In the genomic region with DNA sequence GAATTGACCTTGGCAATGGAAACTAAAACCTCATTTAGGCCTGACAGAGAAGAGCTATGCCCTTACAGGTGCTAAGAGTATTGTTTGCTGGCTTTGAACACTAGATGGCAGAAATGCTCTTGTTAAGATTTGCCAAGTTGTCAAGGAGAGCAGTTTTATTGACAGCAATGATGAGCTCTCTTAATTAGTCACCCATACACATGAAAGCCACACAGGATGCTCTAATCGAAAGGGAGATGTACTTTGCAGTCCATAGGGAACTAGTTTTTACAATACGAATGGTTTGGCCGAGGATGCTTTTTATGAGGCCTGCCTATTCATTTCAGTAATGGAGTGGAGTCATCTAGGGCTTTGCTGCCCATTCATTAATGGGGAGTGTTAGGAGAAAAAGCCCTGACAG, we compare ENCODE assay signal across 8 cellular contexts. TPM values are rescaled to one million over a fixed set of nuclear protein-coding genes. Genes with fewer than 3 reads are reported as not detected.
DNase-seq lines count a peak whose midpoint lies in the region; ATAC-seq, FAIRE-seq and TF ChIP-seq lines count a peak whose summit lies in the region.

No MANE protein-coding gene starts in this region.

- SMC1A ChIA-PET in GM12878 (lab: Charles Lee; ENCODE audit: uncharacterized antibody, unreplicated experiment): interaction anchor here (0.7 to 3.0 kb wide), 9 partner anchors 10 to 476 kb away, joined by 3 to 14 read pairs (median 4); no protein-coding TSS in a partner anchor

- in situ Hi-C loops in GM12878 (cut with MboI): no loop called here

- H3K27me3 ChIP-seq in GM12878 (replicated peaks in 1 of 2; ENCODE audit: control insufficient read depth in 2 of 2, insufficient read depth in 2 of 2, low read length in 1 of 2) (no peaks in the 10 kb centered on the region; a peak in 1 of 4 replicates), aorta (ENCODE audit: control insufficient read depth in 1 of 2, insufficient read depth in 2 of 2, low read length in 1 of 2) (no peaks in the 10 kb centered on the region), esophagus muscularis mucosa (no peaks in the 10 kb centered on the region)

- CTCF ChIA-PET in GM12878 (lab: Yijun Ruan, JAX): interaction anchor here (0.6 to 2.0 kb wide), 25 partner anchors 8 to 1376 kb away, joined by 3 to 13 read pairs (median 4); no protein-coding TSS in a partner anchor

- no peak overlapping the region for H3K9ac ChIP-seq in GM12878 (ENCODE audit: control insufficient read depth, insufficient read depth, low read length)

- POLR2A ChIA-PET in GM12878 (lab: Charles Lee): no interaction called here

- H3K27ac ChIP-seq in GM12878 (ENCODE audit: control insufficient read depth, insufficient read depth) (no peak overlapping the region), aorta (ENCODE audit: low read depth in 1 of 2, low read length in 2 of 2) (no peak overlapping the region), esophagus muscularis mucosa (replicated peaks in 1 of 4) (no peak overlapping the region)

- H3K36me3 ChIP-seq in GM12878 (ENCODE audit: control insufficient read depth in 2 of 2, insufficient read depth in 2 of 2, low read length in 1 of 2): no peaks in the 10 kb centered on the region
- no peaks in the 10 kb centered on the region for H3K36me3 ChIP-seq in aorta (ENCODE audit: control insufficient read depth in 1 of 2, insufficient read depth in 2 of 2, low read length in 1 of 2)
- no peaks in the 10 kb centered on the region for H3K36me3 ChIP-seq in esophagus muscularis mucosa

- no peaks in the 10 kb centered on the region for H4K20me1 ChIP-seq in GM12878 (ENCODE audit: control insufficient read depth, insufficient read depth)

- TF ChIP-seq POLR2A in GM12878 (IDR thresholded peaks at IDR 0.05; ENCODE audit: low read depth, low read length) (no peak), esophagus muscularis mucosa (IDR thresholded peaks at IDR 0.05; ENCODE audit: low read depth) (no peak)

- WGBS in GM12878 (ENCODE audit: insufficient coverage, insufficient replicate concordance, low lambda C conversion rate, missing lambda C conversion rate): 0% methylated on average over 3 of the region's 3 CpGs
- 58% methylated on average over 3 of the region's 3 CpGs for WGBS in aorta, 2 donors
- WGBS in esophagus muscularis mucosa: 57% methylated on average over 3 of the region's 3 CpGs

- H3K4me3 ChIP-seq in GM12878: no peak overlapping the region
- no peak overlapping the region for H3K4me3 ChIP-seq in aorta (ENCODE audit: low read length in 2 of 2)
- H3K4me3 ChIP-seq in esophagus muscularis mucosa: no peak overlapping the region

- DNase-seq in Ammon's horn (ENCODE audit: low spot score): peak; percentile 37
- DNase-seq in NCI-H1092 (lab: John Stamatoyannopoulos, UW): peak; percentile 4
- DNase-seq in GM12878 (ENCODE audit: low read depth, low spot score): peak; percentile 37
- DNase-seq in lung microvascular endothelial cell (ENCODE audit: low read depth in 2 of 2): peak; percentile 42 to 51
- no peak for DNase-seq in aorta
- no peak for DNase-seq in esophagus muscularis mucosa (ENCODE audit: extremely low spot score)

- no peak overlapping the region for H3K4me2 ChIP-seq in GM12878 (ENCODE audit: control insufficient read depth, insufficient read depth)

- RAD21 ChIA-PET in GM12878 (lab: Charles Lee; ENCODE audit: unreplicated experiment): interaction anchor here (0.5 to 1.3 kb wide), 8 partner anchors 18 to 393 kb away, joined by 3 to 4 read pairs (median 3); no protein-coding TSS in a partner anchor

- TF ChIP-seq EP300 in GM12878 (IDR thresholded peaks at IDR 0.05; ENCODE audit: borderline replicate concordance in 1 of 2, control insufficient read depth in 1 of 2, low read depth in 2 of 2, low read length in 2 of 2): no peak
- no peak for TF ChIP-seq EP300 in esophagus muscularis mucosa (IDR thresholded peaks at IDR 0.05)

- no peak overlapping the region for H2AFZ ChIP-seq in GM12878 (ENCODE audit: control insufficient read depth, low read depth, low read length)

- TF ChIP-seq RAD21 in GM12878 (IDR thresholded peaks at IDR 0.05; ENCODE audit: insufficient read depth, low read depth, low read length): peak; percentile 56

- BruUV-seq in GM12878 (replicated peaks; lab: Mats Ljungman, UMichigan): no TSS peak

- H3K9me3 ChIP-seq in GM12878 (replicated peaks; ENCODE audit: control insufficient read depth, insufficient read depth, low read length) (no peaks in the 10 kb centered on the region), aorta (ENCODE audit: control insufficient read depth, low read length) (no peaks in the 10 kb centered on the region), esophagus muscularis mucosa (no peaks in the 10 kb centered on the region)

- H3K79me2 ChIP-seq in GM12878 (ENCODE audit: control insufficient read depth, insufficient read depth, low read length): no peaks in the 10 kb centered on the region

- no peaks in the 10 kb centered on the region for H3K4me1 ChIP-seq in GM12878 (ENCODE audit: control insufficient read depth, insufficient read depth, low read length)
- no peaks in the 10 kb centered on the region for H3K4me1 ChIP-seq in aorta (ENCODE audit: control insufficient read depth in 1 of 2, insufficient read depth in 2 of 2, low read length in 2 of 2)
- H3K4me1 ChIP-seq in esophagus muscularis mucosa: no peaks in the 10 kb centered on the region

- FAIRE-seq in GM12878 (lab: Jason Lieb, UNC): peak; percentile 82

- ATAC-seq in GM18511 (IDR thresholded peaks at IDR 0.05; ENCODE audit: unreplicated experiment) (peak; percentile 92), HG02798 (IDR thresholded peaks at IDR 0.05; ENCODE audit: poor library complexity, unreplicated experiment) (peak; percentile 94), GM12878 (peak; percentile 96), aorta (ENCODE audit: low FRiP score) (no peak)

- TF ChIP-seq CTCF in GM12878 (IDR thresholded peaks at IDR 0.05 in 2 of 3, conservative IDR thresholded peaks at IDR 0.05 in 1 of 3; ENCODE audit: control insufficient read depth in 2 of 3, extremely low read depth in 1 of 3, insufficient read depth in 1 of 3, low read depth in 3 of 3, low read length in 3 of 3) (peak; percentile 57 to 71 (median 68); a peak in 5 of 6 replicates), esophagus muscularis mucosa (IDR thresholded peaks at IDR 0.05) (no peak)

- intact Hi-C loops in GM12878 (cut with micrococcal nuclease; ENCODE audit: unreplicated experiment): loop anchor here (1.0 to 10.0 kb wide), 4 partner anchors 66 to 1587 kb away; no protein-coding TSS in a partner anchor
- intact Hi-C loops in aorta (cut with DNase I): no loop called here
- intact Hi-C loops in esophagus muscularis mucosa (cut with DNase I): no loop called here

TF ChIP-seq in GM12878, 131 proteins besides CTCF, POLR2A, EP300 and RAD21 (continues in another document):
- no peak for TF ChIP-seq ZNF24 (IDR thresholded peaks at IDR 0.05)
- TF ChIP-seq DPF2 (IDR thresholded peaks at IDR 0.05): no peak
- no peak for TF ChIP-seq CHD4 (IDR thresholded peaks at IDR 0.05)
- peak; percentile 27; the same call in 1 of the 2 replicates for TF ChIP-seq RUNX3 (IDR thresholded peaks at IDR 0.05; ENCODE audit: low read length)
- 0 out of 2 replicates have a peak, but pooled peaks have one; percentile 25 for TF ChIP-seq MTA2 (IDR thresholded peaks at IDR 0.05; ENCODE audit: low read depth)
- TF ChIP-seq SIX5 (IDR thresholded peaks at IDR 0.05; ENCODE audit: low read depth, low read length, severe bottlenecking): no peak
- TF ChIP-seq, protein P1, sequence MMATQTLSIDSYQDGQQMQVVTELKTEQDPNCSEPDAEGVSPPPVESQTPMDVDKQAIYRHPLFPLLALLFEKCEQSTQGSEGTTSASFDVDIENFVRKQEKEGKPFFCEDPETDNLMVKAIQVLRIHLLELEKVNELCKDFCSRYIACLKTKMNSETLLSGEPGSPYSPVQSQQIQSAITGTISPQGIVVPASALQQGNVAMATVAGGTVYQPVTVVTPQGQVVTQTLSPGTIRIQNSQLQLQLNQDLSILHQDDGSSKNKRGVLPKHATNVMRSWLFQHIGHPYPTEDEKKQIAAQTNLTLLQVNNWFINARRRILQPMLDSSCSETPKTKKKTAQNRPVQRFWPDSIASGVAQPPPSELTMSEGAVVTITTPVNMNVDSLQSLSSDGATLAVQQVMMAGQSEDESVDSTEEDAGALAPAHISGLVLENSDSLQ (IDR thresholded peaks at IDR 0.05): peak; percentile 96
- TF ChIP-seq MYB (IDR thresholded peaks at IDR 0.05; ENCODE audit: borderline replicate concordance, low read depth, low read length): no peak
- no peak for TF ChIP-seq NFIC (IDR thresholded peaks at IDR 0.05; ENCODE audit: low read depth, low read length)
- TF ChIP-seq SREBF2 (IDR thresholded peaks at IDR 0.05; ENCODE audit: low read length): no peak
- peak; percentile 23 to 38; a peak in 2 of 4 replicates for TF ChIP-seq IKZF2 (IDR thresholded peaks at IDR 0.05)
- TF ChIP-seq JUNB (IDR thresholded peaks at IDR 0.05): peak; percentile 45
- TF ChIP-seq STAT3 (IDR thresholded peaks at IDR 0.05; ENCODE audit: low read depth, low read length): no peak
- no peak for TF ChIP-seq CHD2 (IDR thresholded peaks at IDR 0.05; ENCODE audit: borderline replicate concordance, low read depth, low read length)
- TF ChIP-seq BCL11A (IDR thresholded peaks at IDR 0.05; ENCODE audit: low read depth, low read length): peak; percentile 26; the same call in 1 of the 2 replicates
- no peak for TF ChIP-seq SREBF1 (IDR thresholded peaks at IDR 0.05; ENCODE audit: low read length)
- TF ChIP-seq FOXM1 (IDR thresholded peaks at IDR 0.05; ENCODE audit: low read depth, low read length): no peak

RNA-seq across cellular contexts. Expression of a gene that starts 45.4 kb away (rescaled TPM):
- not detected in 2 replicates for total RNA-seq in GM12878 (2013; cell fraction: nucleolus; rRNA removed)
- total RNA-seq in GM12878 (2014; rRNA removed) (not detected in 2 replicates), GM12878 (2014; rRNA removed; fragmentation: Illumina TruSeq; extraction: Trizol) (not detected in 2 replicates), GM12878 (2021) (not detected in 2 replicates), lung microvascular endothelial cell (not detected in 2 replicates), aorta (not detected), esophagus muscularis mucosa (under 1 TPM in 1 of 4 donors, not detected in 3; 0.06 TPM)
- not detected for polyA plus RNA-seq in GM12878 (2011; ENCODE audit: low read depth)
- polyA plus RNA-seq in GM12878 (2011; rRNA removed) (not detected in 2 replicates), GM12878 (2014; fragmentation: Illumina TruSeq; extraction: Trizol) (not detected in 2 replicates), GM12878 (2014; fragmentation: Nextera tagmentation; extraction: Ambion mirVana) (not detected), GM12878 (2014; rRNA removed) (not detected in 2 replicates), GM12878 (2016; fragmentation: Nextera tagmentation; extraction: Ambion mirVana) (not detected), aorta (not detected)
- polyA plus RNA-seq in GM12878 (2011; cell fraction: cytosol; rRNA removed): not detected in 2 replicates
- not detected in 2 replicates for polyA plus RNA-seq in GM12878 (2011; cell fraction: nucleus; rRNA removed)
- not detected in 2 replicates for polyA plus RNA-seq in GM12878 (2012)
- not detected in 2 replicates for polyA minus RNA-seq in GM12878 (2011; rRNA and poly(A)+ RNA removed)
- polyA minus RNA-seq in GM12878 (2011; cell fraction: cytosol; rRNA and poly(A)+ RNA removed): not detected in 2 replicates
- polyA minus RNA-seq in GM12878 (2011; cell fraction: nucleus; rRNA and poly(A)+ RNA removed): not detected in 2 replicates

Comparison
In these comparisons a context has a peak if more than half of its experiments do, and no peak if none do; other contexts are left out.
1. DNase-seq: peak in Ammon's horn (single experiment), NCI-H1092 (single experiment), GM12878 (single experiment) and lung microvascular endothelial cell (2 of 2); none in aorta (0 of 2) and esophagus muscularis mucosa (single experiment).
2. CTCF ChIP-seq: peak in GM12878 (3 of 3); none in esophagus muscularis mucosa (0 of 3).